ENCODE assay signal across 8 cellular contexts in genomic region chr5:138353550-138353893, GRCh38. TPM values are rescaled to one million over a fixed set of nuclear protein-coding genes. Genes with fewer than 3 reads are reported as not detected.
DNase-seq lines count a peak whose midpoint lies in the region; ATAC-seq and TF ChIP-seq lines count a peak whose summit lies in the region.

No MANE protein-coding gene starts in this region.

- H3K36me3 ChIP-seq in PC-9 (ENCODE audit: low read depth) (peaks cover 7% of the 10 kb centered on the region; the same call in 1 of the 2 replicates), duodenal mucosa (ENCODE audit: control insufficient read depth in 1 of 2, insufficient read depth in 2 of 2, low read length in 2 of 2) (peaks cover 0 to 6% of the 10 kb centered on the region in 2 donors)

- H3K27me3 ChIP-seq in PC-9 (ENCODE audit: insufficient read depth, low read depth) (no peaks in the 10 kb centered on the region), duodenal mucosa (ENCODE audit: control insufficient read depth in 1 of 2, insufficient read depth in 2 of 2, low read length in 2 of 2) (no peaks in the 10 kb centered on the region)

- H3K4me1 Mint-ChIP-seq in naive thymus-derived CD8-positive, alpha-beta T cell, result peaks cover 27 to 54% (median 48%) of the 10 kb centered on the region in 4 donors

- no peaks in the 10 kb centered on the region for H3K27me3 Mint-ChIP-seq in naive thymus-derived CD8-positive, alpha-beta T cell

- POLR2A ChIA-PET in PC-9 (lab: Charles Lee; ENCODE audit: unreplicated experiment), result interaction anchor here (0.6 to 2.3 kb wide), 4 partner anchors 15 to 358 kb away, joined by 3 to 8 read pairs (median 6); partner anchors contain the start of genes CDC25C and FAM53C
- POLR2A ChIA-PET in naive thymus-derived CD8-positive, alpha-beta T cell (lab: Charles Lee), result interaction anchor here (0.5 to 10.6 kb wide), 11 partner anchors 10 to 1494 kb away, joined by 3 to 274 read pairs (median 4); partner anchors contain the start of genes CDC23, CDC25C, EGR1 and ETF1
- POLR2A ChIA-PET in HEK293T (lab: Yijun Ruan, JAX), result interaction anchor here (0.9 to 8.9 kb wide), 9 partner anchors 16 to 222 kb away, joined by 4 to 124 read pairs (median 9); partner anchors contain the start of genes BRD8, CDC23, CDC25C and FAM53C

- H3K4me1 ChIP-seq in PC-9 (replicated peaks; ENCODE audit: insufficient read depth) (peaks cover 22% of the 10 kb centered on the region), duodenal mucosa (ENCODE audit: control insufficient read depth in 1 of 2, insufficient read depth in 2 of 2, low read length in 2 of 2) (peaks cover 17 to 21% of the 10 kb centered on the region in 2 donors)

- H3K4me2 ChIP-seq in PC-9, result peak overlapping the region; percentile 88

- peaks cover 0 to 8% (median 0%) of the 10 kb centered on the region in 3 donors for H3K36me3 Mint-ChIP-seq in naive thymus-derived CD8-positive, alpha-beta T cell

- H3K4me3 ChIP-seq in PC-9 (peak overlapping the region; percentile 79), duodenal mucosa (ENCODE audit: low read depth in 1 of 2, low read length in 2 of 2) (peak overlapping the region; percentile 85 to 93)

- H3K27ac ChIP-seq in PC-9 (peak overlapping the region; percentile 71), duodenal mucosa (ENCODE audit: low read depth, low read length) (peak overlapping the region; percentile 93)

- no TSS peak for BruUV-seq in PC-9 (replicated peaks; lab: Mats Ljungman, UMichigan)

- H3K4me3 Mint-ChIP-seq in naive thymus-derived CD8-positive, alpha-beta T cell, result peak overlapping the region; percentile 90 to 100 (median 96)

- CTCF ChIA-PET in PC-9 (lab: Charles Lee), result interaction anchor here (0.6 to 2.3 kb wide), 7 partner anchors 14 to 234 kb away, joined by 3 to 17 read pairs (median 3); partner anchors contain the start of genes CDC25C and FAM53C
- CTCF ChIA-PET in HEK293T (lab: Yijun Ruan, JAX), result interaction anchor here (0.6 to 4.6 kb wide), 16 partner anchors 8 to 311 kb away, joined by 3 to 55 read pairs (median 4); partner anchors contain the start of genes CDC23, CDC25C and FAM53C

- H3K9ac ChIP-seq in duodenal mucosa (ENCODE audit: low read depth in 1 of 2, low read length in 2 of 2), result peak overlapping the region; percentile 86 to 96

- intact Hi-C loops in PC-9 (cut with micrococcal nuclease; ENCODE audit: unreplicated experiment), result loop anchor here (1.0 kb wide), 1 partner anchor 15 kb away; the partner anchor contains the start of gene FAM53C

- peaks cover 56% of the 10 kb centered on the region for H3K79me2 ChIP-seq in PC-9 (ENCODE audit: low read depth)

- H3K9me3 ChIP-seq in PC-9 (ENCODE audit: insufficient read depth, low read depth) (peaks cover 12% of the 10 kb centered on the region), duodenal mucosa (ENCODE audit: control insufficient read depth in 1 of 2, low read length in 2 of 2) (peaks cover 2 to 5% of the 10 kb centered on the region in 2 donors)

- DNase-seq in GM03348 (ENCODE audit: low spot score) (peak; percentile 53), PC-9 (no peak), globus pallidus (ENCODE audit: low spot score) (no peak), HEK293T (ENCODE audit: extremely low spot score) (no peak), NCI-H774 (lab: John Stamatoyannopoulos, UW) (no peak)
- peak in 2 of 10 donors; percentile 11 to 14 for DNase-seq in naive thymus-derived CD8-positive, alpha-beta T cell

- peak overlapping the region; percentile 83 for H2AFZ ChIP-seq in PC-9

- ATAC-seq in naive thymus-derived CD8-positive, alpha-beta T cell, result peak in 1 of 2 donors; percentile 9
- ATAC-seq in HG03280 (IDR thresholded peaks at IDR 0.05; ENCODE audit: unreplicated experiment), result no peak

- peaks cover 31% of the 10 kb centered on the region; the same call in 1 of the 2 replicates for H3F3A ChIP-seq in PC-9 (ENCODE audit: insufficient read depth, low read depth)

- peak overlapping the region; percentile 93 to 98 (median 95) for H3K27ac Mint-ChIP-seq in naive thymus-derived CD8-positive, alpha-beta T cell

- no peaks in the 10 kb centered on the region for H3K9me2 ChIP-seq in PC-9 (ENCODE audit: insufficient read depth)

- H4K20me1 ChIP-seq in PC-9 (ENCODE audit: insufficient read depth), result peaks cover 32% of the 10 kb centered on the region; the same call in 1 of the 2 replicates

- H3K9me3 Mint-ChIP-seq in naive thymus-derived CD8-positive, alpha-beta T cell, result peaks cover 0 to 7% (median 0%) of the 10 kb centered on the region in 9 donors

- no peak for TF ChIP-seq CTCF in PC-9 (conservative IDR thresholded peaks at IDR 0.05)

TF ChIP-seq in HEK293T, 16 proteins besides CTCF, POLR2A, EP300 and RAD21:
- no peak for TF ChIP-seq FOXK2 (IDR thresholded peaks at IDR 0.05)
- no peak for TF ChIP-seq TARDBP (IDR thresholded peaks at IDR 0.05)
- TF ChIP-seq ELF4 (IDR thresholded peaks at IDR 0.05), result no peak
- TF ChIP-seq SP1 (IDR thresholded peaks at IDR 0.05), result no peak
- TF ChIP-seq ARNT (IDR thresholded peaks at IDR 0.05), result no peak
- TF ChIP-seq, protein P1, sequence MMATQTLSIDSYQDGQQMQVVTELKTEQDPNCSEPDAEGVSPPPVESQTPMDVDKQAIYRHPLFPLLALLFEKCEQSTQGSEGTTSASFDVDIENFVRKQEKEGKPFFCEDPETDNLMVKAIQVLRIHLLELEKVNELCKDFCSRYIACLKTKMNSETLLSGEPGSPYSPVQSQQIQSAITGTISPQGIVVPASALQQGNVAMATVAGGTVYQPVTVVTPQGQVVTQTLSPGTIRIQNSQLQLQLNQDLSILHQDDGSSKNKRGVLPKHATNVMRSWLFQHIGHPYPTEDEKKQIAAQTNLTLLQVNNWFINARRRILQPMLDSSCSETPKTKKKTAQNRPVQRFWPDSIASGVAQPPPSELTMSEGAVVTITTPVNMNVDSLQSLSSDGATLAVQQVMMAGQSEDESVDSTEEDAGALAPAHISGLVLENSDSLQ (IDR thresholded peaks at IDR 0.05), result no peak; the same call in 1 of the 2 replicates
- no peak for TF ChIP-seq BHLHE40 (IDR thresholded peaks at IDR 0.05; ENCODE audit: borderline replicate concordance)
- no peak for TF ChIP-seq LEF1 (IDR thresholded peaks at IDR 0.05; ENCODE audit: borderline replicate concordance)
- TF ChIP-seq L3MBTL2 (conservative IDR thresholded peaks at IDR 0.05), result no peak
- no peak for TF ChIP-seq ZNF384 (IDR thresholded peaks at IDR 0.05)
- no peak for TF ChIP-seq FOXA1 (IDR thresholded peaks at IDR 0.05)
- no peak for TF ChIP-seq NFRKB (IDR thresholded peaks at IDR 0.05)
- TF ChIP-seq HDGF (IDR thresholded peaks at IDR 0.05; ENCODE audit: borderline replicate concordance), result no peak
- no peak for TF ChIP-seq FOXM1 (IDR thresholded peaks at IDR 0.05; ENCODE audit: borderline replicate concordance)
- no peak for TF ChIP-seq SUZ12 (IDR thresholded peaks at IDR 0.05)
- no peak for TF ChIP-seq CTBP1 (IDR thresholded peaks at IDR 0.05; ENCODE audit: borderline replicate concordance)
TF ChIP-seq in HEK293T: peak in this region for 0.

RNA-seq across cellular contexts. Expression of gene KDM3B, which starts 1.0 kb away (rescaled TPM):
- total RNA-seq in PC-9 (2021), result 75.0 and 76.7 TPM in 2 replicates
- total RNA-seq in naive thymus-derived CD8-positive, alpha-beta T cell, result 10 to 100 TPM; 84.0 to 97.5 TPM
- 10 to 100 TPM in 2 of 3 donors, 1 to 10 TPM in 1; 6.9 to 12.3 (median 10.6) TPM for polyA plus RNA-seq in naive thymus-derived CD8-positive, alpha-beta T cell

RNA-seq across cellular contexts. Expression of gene FAM53C, which starts 15.5 kb away (rescaled TPM):
- total RNA-seq in PC-9 (2021), result 46.6 and 65.1 TPM in 2 replicates
- total RNA-seq in naive thymus-derived CD8-positive, alpha-beta T cell, result 10 to 100 TPM; 28.6 to 29.6 TPM
- 10 to 100 TPM; 18.6 to 22.2 (median 20.3) TPM for polyA plus RNA-seq in naive thymus-derived CD8-positive, alpha-beta T cell

RNA-seq across cellular contexts. Expression of gene CDC25C, which starts 21.9 kb away (rescaled TPM):
- total RNA-seq in PC-9 (2021), result 36.2 and 39.5 TPM in 2 replicates
- not detected for total RNA-seq in naive thymus-derived CD8-positive, alpha-beta T cell
- polyA plus RNA-seq in naive thymus-derived CD8-positive, alpha-beta T cell, result not detected

Comparison
In these comparisons a context has a peak if more than half of its experiments do, and no peak if none do; other contexts are left out.
1. RNA of gene CDC25C, which starts 21.9 kb away (total RNA-seq): 36.2 to 39.5 TPM in PC-9; not detected in naive thymus-derived CD8-positive, alpha-beta T cell; every median in the first group is over 10 times any median in the second.